Comparison of ENCODE assay signal across 13 cellular contexts in genomic region chr5:149419532-149420485, GRCh38. TPM values are rescaled to one million over a fixed set of nuclear protein-coding genes. Genes with fewer than 3 reads are reported as not detected.
DNase-seq lines count a peak whose midpoint lies in the region; ATAC-seq and TF ChIP-seq lines count a peak whose summit lies in the region.
"Had no signal": no experiment of that assay in that cellular context is flagged by ENCODE, and none has a peak within 500 bp of the region (broad histone marks: within the 10 kb centered on the region; RNA-seq: fewer than 3 reads in every experiment).

No MANE protein-coding gene starts in this region.

- peak overlapping the region; percentile 92 for H2BK15ac ChIP-seq in mesenchymal stem cell (ENCODE audit: low read depth, poor library complexity, severe bottlenecking)

- H3K27me3 ChIP-seq in endodermal cell (ENCODE audit: control insufficient read depth, insufficient read depth, low read length, poor library complexity, severe bottlenecking) (no peaks in the 10 kb centered on the region), mesenchymal stem cell (ENCODE audit: control insufficient read depth in 1 of 2, insufficient read depth in 1 of 2, low read length in 2 of 2) (no peaks in the 10 kb centered on the region), suprapubic skin (no peaks in the 10 kb centered on the region), A673 (replicated peaks; ENCODE audit: insufficient read depth, low read depth, low read length, poor library complexity) (no peaks in the 10 kb centered on the region)

- H3K79me1 ChIP-seq in mesenchymal stem cell (replicated peaks; ENCODE audit: low read length, poor library complexity, severe bottlenecking) = peaks cover 23% of the 10 kb centered on the region

- H3K27ac ChIP-seq in endodermal cell (ENCODE audit: low read depth, low read length) (peak overlapping the region; percentile 50), mesenchymal stem cell (ENCODE audit: low read length, poor library complexity, severe bottlenecking) (peak overlapping the region; percentile 21), suprapubic skin (peak overlapping the region; percentile 39), A673 (ENCODE audit: low read depth, low read length, poor library complexity, severe bottlenecking) (no peak overlapping the region)
- H3K27ac ChIP-seq: PC-9 had no signal

- peak overlapping the region; percentile 99 to 100 for H2BK12ac ChIP-seq in mesenchymal stem cell (ENCODE audit: low read length in 2 of 2)

- peak overlapping the region in 1 of 2 experiments; percentile 73 for H3K23ac ChIP-seq in mesenchymal stem cell (ENCODE audit: low read length in 2 of 2)

- H4K91ac ChIP-seq in mesenchymal stem cell (ENCODE audit: low read length) = peak overlapping the region; percentile 92

- H3K36me3 Mint-ChIP-seq in endodermal cell (ENCODE audit: low read depth) = no peaks in the 10 kb centered on the region
- H3K36me3 Mint-ChIP-seq: activated CD8-positive, alpha-beta memory T cell treated with anti-CD3 and anti-CD28 coated beads, Interleukin-2, amount 10 ng/mL, durations not matched to agents 7 days and 5 days had no signal

- H3K14ac ChIP-seq in mesenchymal stem cell (ENCODE audit: low read length in 2 of 2) = peak overlapping the region; percentile 67 to 90

- no peak overlapping the region for H3K4me3 Mint-ChIP-seq in endodermal cell
- H3K4me3 Mint-ChIP-seq: activated CD8-positive, alpha-beta memory T cell treated with anti-CD3 and anti-CD28 coated beads, Interleukin-2, amount 10 ng/mL, durations not matched to agents 7 days and 5 days had no signal

- 93 to 94% methylated on average over 9 to 14 of the region's 14 CpGs for WGBS in endodermal cell (ENCODE audit: insufficient coverage in 1 of 2, insufficient read length in 1 of 2), 2 experiments
- 45% methylated on average over 10 of the region's 14 CpGs for WGBS in mesenchymal stem cell
- WGBS in suprapubic skin = 67% methylated on average over 14 of the region's 14 CpGs

- H3K4me3 ChIP-seq in NB4 (ENCODE audit: low read depth, low read length) (peak overlapping the region; percentile 27), endodermal cell (ENCODE audit: low read length) (no peak overlapping the region), mesenchymal stem cell (ENCODE audit: insufficient read depth in 1 of 2, low read depth in 1 of 2, low read length in 2 of 2) (no peak overlapping the region), suprapubic skin (no peak overlapping the region), A673 (ENCODE audit: low read depth, low read length, poor library complexity, severe bottlenecking) (no peak overlapping the region)
- H3K4me3 ChIP-seq: PC-9 had no signal

- H2BK5ac ChIP-seq in mesenchymal stem cell (ENCODE audit: low read depth, low read length, poor library complexity, severe bottlenecking) = no peak overlapping the region

- H3K4ac ChIP-seq in mesenchymal stem cell (ENCODE audit: low read depth in 1 of 2, low read length in 2 of 2) = peak overlapping the region; percentile 99

- intact Hi-C loops in A673 (cut with micrococcal nuclease; ENCODE audit: unreplicated experiment) = no loop called here

- POLR2A ChIA-PET in A673 (lab: Charles Lee; ENCODE audit: low non-redundant PET) = interaction anchor here (0.7 kb wide), 1 partner anchor 102 kb away, joined by 12 read pairs; no protein-coding TSS in a partner anchor

- H2AFZ ChIP-seq in mesenchymal stem cell (ENCODE audit: low read depth, low read length) = no peak overlapping the region
- H2AFZ ChIP-seq: PC-9 had no signal

- H3K27me3 Mint-ChIP-seq in endodermal cell (ENCODE audit: insufficient read depth) = no peaks in the 10 kb centered on the region

- no peak for TF ChIP-seq CTCF in NB4 (IDR thresholded peaks at IDR 0.05; ENCODE audit: low read depth, low read length)
- TF ChIP-seq CTCF in endodermal cell (conservative IDR thresholded peaks at IDR 0.05) = no peak
- TF ChIP-seq CTCF in suprapubic skin (IDR thresholded peaks at IDR 0.05) = no peak
- TF ChIP-seq CTCF in A673 (conservative IDR thresholded peaks at IDR 0.05; ENCODE audit: low read depth, low read length) = no peak
- TF ChIP-seq CTCF in GM20000 (IDR thresholded peaks at IDR 0.05; ENCODE audit: extremely low read depth, missing control alignments) = no peak

- H3K27ac Mint-ChIP-seq in endodermal cell = no peak overlapping the region
- H3K27ac Mint-ChIP-seq: activated CD8-positive, alpha-beta memory T cell treated with anti-CD3 and anti-CD28 coated beads, Interleukin-2, amount 10 ng/mL, durations not matched to agents 7 days and 5 days had no signal

- H2AK5ac ChIP-seq in mesenchymal stem cell (ENCODE audit: low read length, severe bottlenecking) = peak overlapping the region; percentile 64

- peak overlapping the region; percentile 98 for H2BK120ac ChIP-seq in mesenchymal stem cell (ENCODE audit: low read depth, low read length)

- no peak for TF ChIP-seq EP300 in suprapubic skin (IDR thresholded peaks at IDR 0.05)

- H3K4me1 ChIP-seq in endodermal cell (ENCODE audit: control insufficient read depth, insufficient read depth, low read length) (peaks cover 12% of the 10 kb centered on the region), mesenchymal stem cell (ENCODE audit: control insufficient read depth, insufficient read depth, low read depth, low read length) (peaks cover 62% of the 10 kb centered on the region), suprapubic skin (peaks cover 31% of the 10 kb centered on the region), A673 (ENCODE audit: insufficient read depth, low read length, poor library complexity, severe bottlenecking) (peaks cover 8% of the 10 kb centered on the region)

- peaks cover 24% of the 10 kb centered on the region for H3K4me1 Mint-ChIP-seq in endodermal cell
- H3K4me1 Mint-ChIP-seq: activated CD8-positive, alpha-beta memory T cell treated with anti-CD3 and anti-CD28 coated beads, Interleukin-2, amount 10 ng/mL, durations not matched to agents 7 days and 5 days had no signal

- ATAC-seq in GM19351 (IDR thresholded peaks at IDR 0.05; ENCODE audit: unreplicated experiment) = no peak
- ATAC-seq: activated CD8-positive, alpha-beta memory T cell treated with anti-CD3 and anti-CD28 coated beads, Interleukin-2, amount 10 ng/mL, durations not matched to agents 7 days and 5 days had no signal

- TF ChIP-seq POLR2A in NB4 (IDR thresholded peaks at IDR 0.05; ENCODE audit: extremely low read depth, insufficient read length) = no peak
- no peak for TF ChIP-seq POLR2A in suprapubic skin (IDR thresholded peaks at IDR 0.05)

- H3K36me3 ChIP-seq in endodermal cell (ENCODE audit: control insufficient read depth, insufficient read depth, low read length) (no peaks in the 10 kb centered on the region), mesenchymal stem cell (ENCODE audit: control insufficient read depth in 1 of 2, insufficient read depth in 2 of 2, low read depth in 1 of 2, low read length in 2 of 2) (peaks cover 5 to 44% of the 10 kb centered on the region in 2 experiments), suprapubic skin (no peaks in the 10 kb centered on the region), A673 (ENCODE audit: insufficient read depth, low read length, poor library complexity, severe bottlenecking) (no peaks in the 10 kb centered on the region)

- DNase-seq in NB4 (ENCODE audit: low read depth) = peak; percentile 89
- DNase-seq in endodermal cell = no peak
- DNase-seq in mesenchymal stem cell = peak; percentile 68
- no peak for DNase-seq in suprapubic skin (ENCODE audit: low spot score in 2 of 2)
- no peak for DNase-seq in A673 (ENCODE audit: low spot score)
- no peak for DNase-seq in NCI-H1694 (lab: John Stamatoyannopoulos, UW)
- no peak for DNase-seq in GM20000 (ENCODE audit: low spot score)
- DNase-seq: activated CD8-positive, alpha-beta memory T cell treated with anti-CD3 and anti-CD28 coated beads, Interleukin-2, amount 10 ng/mL, durations not matched to agents 7 days and 5 days; NCI-H345; PC-9 had no signal

- H3K4me2 ChIP-seq in mesenchymal stem cell (ENCODE audit: low read length, poor library complexity, severe bottlenecking) = no peak overlapping the region
- H3K4me2 ChIP-seq: PC-9 had no signal

- no peaks in the 10 kb centered on the region for H3K9me3 Mint-ChIP-seq in endodermal cell

- H3K9ac ChIP-seq in endodermal cell (ENCODE audit: extremely low read depth, low read length, poor library complexity, severe bottlenecking) (no peak overlapping the region), mesenchymal stem cell (ENCODE audit: low read length) (no peak overlapping the region)

- no TSS peak for BruUV-seq in A673 (replicated peaks; lab: Mats Ljungman, UMichigan)

- CTCF ChIA-PET in A673 (lab: Charles Lee) = interaction anchor here (0.7 kb wide), 1 partner anchor 1125 kb away, joined by 3 read pairs; no protein-coding TSS in a partner anchor

- H3K9me3 ChIP-seq in endodermal cell (ENCODE audit: control insufficient read depth, low read length) (no peaks in the 10 kb centered on the region), mesenchymal stem cell (ENCODE audit: control insufficient read depth, low read length) (no peaks in the 10 kb centered on the region), suprapubic skin (no peaks in the 10 kb centered on the region), A673 (ENCODE audit: low read depth, low read length, poor library complexity, severe bottlenecking) (no peaks in the 10 kb centered on the region)

- H3K18ac ChIP-seq in mesenchymal stem cell (ENCODE audit: low read depth in 1 of 2, low read length in 2 of 2) = peak overlapping the region; percentile 96 to 99

- peak overlapping the region; percentile 96 for H4K8ac ChIP-seq in mesenchymal stem cell (ENCODE audit: low read length)

RNA-seq across cellular contexts. Expression of gene IL17B, which starts 40.7 kb away (rescaled TPM):
- total RNA-seq in endodermal cell (not detected), suprapubic skin (not detected), A673 (2021) (not detected in 2 replicates)
- not detected for polyA plus RNA-seq in endodermal cell (2013, experiment 1 of 2)
- polyA plus RNA-seq in endodermal cell (2013, experiment 2 of 2) = not detected
- 6.6 TPM for polyA plus RNA-seq in mesenchymal stem cell (2013, experiment 1 of 2)
- polyA plus RNA-seq in mesenchymal stem cell (2013, experiment 2 of 2) = 6.3 TPM
- total RNA-seq: activated CD8-positive, alpha-beta memory T cell treated with anti-CD3 and anti-CD28 coated beads, Interleukin-2, amount 10 ng/mL, durations not matched to agents 7 days and 5 days; epithelial cell of proximal tubule; LHCN-M2; PC-9 had no signal

Comparison
In these comparisons a context has a peak if more than half of its experiments do, and no peak if none do; other contexts are left out.
1. DNase-seq: peak in NB4 (single experiment) and mesenchymal stem cell (single experiment); none in endodermal cell (single experiment), suprapubic skin (0 of 2), A673 (single experiment), NCI-H1694 (single experiment) and GM20000 (single experiment).